In genomic region chr3:100210777-100211145, GRCh38 we compare ENCODE assay signal across 8 cellular contexts. TPM values are rescaled to one million over a fixed set of nuclear protein-coding genes. Genes with fewer than 3 reads are reported as not detected.
DNase-seq lines count a peak whose midpoint lies in the region; ATAC-seq, FAIRE-seq and TF ChIP-seq lines count a peak whose summit lies in the region.

No MANE protein-coding gene starts in this region.

- H3K4me2 ChIP-seq in neural progenitor cell, result no peak overlapping the region

- H3K9me3 ChIP-seq in neural progenitor cell (ENCODE audit: low read depth), result no peaks in the 10 kb centered on the region

- no peak overlapping the region for H3K4me3 Mint-ChIP-seq in neural progenitor cell

- H3K79me2 ChIP-seq in neural progenitor cell (ENCODE audit: low read depth), result no peaks in the 10 kb centered on the region

- no peaks in the 10 kb centered on the region for H3K9me3 Mint-ChIP-seq in neural progenitor cell

- DNase-seq in NCI-H2081 treated with DMSO at 0.1 percent for 48 hours (lab: John Stamatoyannopoulos, UW), result peak; percentile 70
- peak; percentile 55 for DNase-seq in epidermal melanocyte (ENCODE audit: insufficient read length, low spot score)
- no peak for DNase-seq in neural progenitor cell (ENCODE audit: low spot score)
- no peak for DNase-seq in stimulated activated CD4-positive, alpha-beta T cell treated with anti-CD3 and anti-CD28 coated beads, Interleukin-2, amount 100 ng/mL, for 48 hours
- DNase-seq in HT-29 (ENCODE audit: low spot score), result no peak
- DNase-seq in GM12892 (ENCODE audit: insufficient read length), result no peak

- peak overlapping the region; percentile 36 for H2AFZ ChIP-seq in neural progenitor cell (replicated peaks)

- H3K9ac ChIP-seq in neural progenitor cell, result no peak overlapping the region

- H3K4me1 Mint-ChIP-seq in neural progenitor cell, result peaks cover 18% of the 10 kb centered on the region

- H3K36me3 Mint-ChIP-seq in neural progenitor cell, result no peaks in the 10 kb centered on the region

- TF ChIP-seq CTCF in neural progenitor cell (IDR thresholded peaks at IDR 0.05), result no peak

- H3F3A ChIP-seq in neural progenitor cell (ENCODE audit: low read depth), result no peaks in the 10 kb centered on the region

- H3K27ac ChIP-seq in neural progenitor cell, result no peak overlapping the region

- ATAC-seq in GM18498 (IDR thresholded peaks at IDR 0.05; ENCODE audit: unreplicated experiment), result peak; percentile 12
- no peak for ATAC-seq in GM18519 (IDR thresholded peaks at IDR 0.05; ENCODE audit: low FRiP score, unreplicated experiment)

- H3K4me1 ChIP-seq in neural progenitor cell, result peaks cover 10% of the 10 kb centered on the region

- no peaks in the 10 kb centered on the region for H3K27me3 Mint-ChIP-seq in neural progenitor cell (ENCODE audit: insufficient read depth, low read depth)

- peak overlapping the region; percentile 94 for H3K27ac Mint-ChIP-seq in neural progenitor cell

- H3K4me3 ChIP-seq in neural progenitor cell, result no peak overlapping the region

- no peaks in the 10 kb centered on the region for H4K20me1 ChIP-seq in neural progenitor cell (ENCODE audit: low read depth)

- H3K27me3 ChIP-seq in neural progenitor cell, result no peaks in the 10 kb centered on the region

- H3K36me3 ChIP-seq in neural progenitor cell, result no peaks in the 10 kb centered on the region

- no peak for FAIRE-seq in GM12892 (lab: Jason Lieb, UNC)

- no peak for TF ChIP-seq POLR2A in GM12892 (IDR thresholded peaks at IDR 0.05; ENCODE audit: low read depth, low read length)

RNA-seq across cellular contexts. Expression of gene TBC1D23, which starts 50.0 kb away (rescaled TPM):
- 32.1 and 50.1 TPM in 2 replicates for total RNA-seq in neural progenitor cell (ENCODE audit: low replicate concordance)
- total RNA-seq in HT-29 (2014; rRNA removed; shearing (Covaris generic)), result 9.4 and 10.6 TPM in 2 replicates
- polyA plus RNA-seq in GM12892 (2012; ENCODE audit: missing spikeins), result 10.2 TPM

Comparison
In these comparisons a context has a peak if more than half of its experiments do, and no peak if none do; other contexts are left out.
1. DNase-seq: peak in NCI-H2081 treated with DMSO at 0.1 percent for 48 hours (single experiment) and epidermal melanocyte (single experiment); none in neural progenitor cell (single experiment), stimulated activated CD4-positive, alpha-beta T cell treated with anti-CD3 and anti-CD28 coated beads, Interleukin-2, amount 100 ng/mL, for 48 hours (0 of 2), HT-29 (single experiment) and GM12892 (single experiment).